Comparison of ENCODE assay signal across 20 cellular contexts in genomic region chr16:72481419-72481818, GRCh38.
DNase-seq lines count a peak whose midpoint lies in the region; FAIRE-seq and TF ChIP-seq lines count a peak whose summit lies in the region.
"Had no signal": no experiment of that assay in that cellular context is flagged by ENCODE, and none has a peak within 500 bp of the region (broad histone marks: within the 10 kb centered on the region; RNA-seq: fewer than 3 reads in every experiment).

No MANE protein-coding gene starts in this region.

- no peak overlapping the region for H3K4me3 ChIP-seq in brain microvascular endothelial cell (ENCODE audit: low read depth, low read length)
- H3K4me3 ChIP-seq: coronary artery, GM12878, heart right ventricle had no signal

- peak; percentile 66 for FAIRE-seq in HTR-8/SVneo (lab: Jason Lieb, UNC)
- FAIRE-seq: endometrium, GM12878 had no signal

- in situ Hi-C loops in brain microvascular endothelial cell (cut with HindIII; ENCODE audit: low pct_ligation_motif_present, low sequenced_read_pairs) = no loop called here

- no peak for TF ChIP-seq CTCF in brain microvascular endothelial cell (IDR thresholded peaks at IDR 0.05; ENCODE audit: low read depth, low read length, missing control alignments)

- no peaks in the 10 kb centered on the region for H3K36me3 ChIP-seq in brain microvascular endothelial cell (replicated peaks)
- H3K36me3 ChIP-seq: heart right ventricle had no signal

- DNase-seq in AG20443 (ENCODE audit: low spot score) (peak; percentile 5), HTR-8/SVneo (ENCODE audit: insufficient read length, low spot score) (no peak), brain microvascular endothelial cell (peak; percentile 14), lung microvascular endothelial cell (ENCODE audit: low read depth in 2 of 2) (peak; percentile 9 to 65), SKM-1 (lab: John Stamatoyannopoulos, UW; ENCODE audit: unreplicated experiment) (no peak), ecto neural progenitor cell (ENCODE audit: low spot score) (no peak), NCI-H1105 (lab: John Stamatoyannopoulos, UW) (no peak), germinal center (ENCODE audit: low spot score) (no peak)
- DNase-seq: activated CD4-positive, alpha-beta T cell treated with anti-CD3 and anti-CD28 coated beads, Interleukin-2, amount 50 U/mL, for 1 hour; activated CD8-positive, alpha-beta memory T cell treated with anti-CD3 and anti-CD28 coated beads, Interleukin-2, amount 50 U/mL, for 48 hours; activated effector memory CD4-positive, alpha-beta T cell treated with Interleukin-2 at 50 U/mL for 16 hours; activated naive CD8-positive, alpha-beta T cell treated with anti-CD3 and anti-CD28 coated beads, Interleukin-2, amount 50 U/mL, for 24 hours; CD4-positive, alpha-beta T cell; heart right ventricle; NCI-H1105 treated with DMSO at 0.1 percent for 48 hours; NCI-H2029 treated with DMSO at 0.1 percent for 48 hours; SHP77 treated with DMSO at 0.1 percent for 48 hours had no signal

- H3K27me3 ChIP-seq in brain microvascular endothelial cell (replicated peaks) = no peaks in the 10 kb centered on the region
- H3K27me3 ChIP-seq: heart right ventricle had no signal

- H3K27ac ChIP-seq in brain microvascular endothelial cell = no peak overlapping the region
- H3K27ac ChIP-seq: coronary artery, heart right ventricle had no signal

Comparison
In these comparisons a context has a peak if more than half of its experiments do, and no peak if none do; other contexts are left out.
1. DNase-seq: peak in AG20443 (single experiment), brain microvascular endothelial cell (single experiment) and lung microvascular endothelial cell (2 of 2); none in HTR-8/SVneo (single experiment), SKM-1 (single experiment), ecto neural progenitor cell (single experiment), NCI-H1105 (single experiment) and germinal center (single experiment).